Comparison of ENCODE assay signal across 1 cellular context in the genomic region with DNA sequence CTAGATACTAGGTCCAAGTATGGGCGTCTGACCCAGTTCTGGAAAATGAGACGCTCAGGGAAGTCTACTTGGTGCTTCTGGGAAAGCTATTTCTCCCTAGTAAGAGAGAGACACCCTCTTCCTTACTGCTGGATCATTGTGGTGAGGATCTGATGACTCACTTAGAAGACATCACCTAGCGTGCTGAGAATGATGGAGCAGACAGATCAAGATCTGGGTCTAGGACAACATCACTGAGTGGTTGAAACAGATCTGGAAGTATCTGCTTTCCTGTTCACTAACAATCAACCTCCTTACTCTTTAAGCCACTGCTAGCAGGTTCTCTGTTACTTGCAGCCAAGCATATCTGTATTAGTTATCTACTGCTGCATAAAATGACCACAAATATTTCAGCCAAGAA.
TF ChIP-seq lines count a peak whose summit lies in the region.

No MANE protein-coding gene starts in this region.

TF ChIP-seq in K562, 482 proteins besides CTCF, POLR2A, EP300 and RAD21 (continued from another document):
- TF ChIP-seq, protein P1, sequence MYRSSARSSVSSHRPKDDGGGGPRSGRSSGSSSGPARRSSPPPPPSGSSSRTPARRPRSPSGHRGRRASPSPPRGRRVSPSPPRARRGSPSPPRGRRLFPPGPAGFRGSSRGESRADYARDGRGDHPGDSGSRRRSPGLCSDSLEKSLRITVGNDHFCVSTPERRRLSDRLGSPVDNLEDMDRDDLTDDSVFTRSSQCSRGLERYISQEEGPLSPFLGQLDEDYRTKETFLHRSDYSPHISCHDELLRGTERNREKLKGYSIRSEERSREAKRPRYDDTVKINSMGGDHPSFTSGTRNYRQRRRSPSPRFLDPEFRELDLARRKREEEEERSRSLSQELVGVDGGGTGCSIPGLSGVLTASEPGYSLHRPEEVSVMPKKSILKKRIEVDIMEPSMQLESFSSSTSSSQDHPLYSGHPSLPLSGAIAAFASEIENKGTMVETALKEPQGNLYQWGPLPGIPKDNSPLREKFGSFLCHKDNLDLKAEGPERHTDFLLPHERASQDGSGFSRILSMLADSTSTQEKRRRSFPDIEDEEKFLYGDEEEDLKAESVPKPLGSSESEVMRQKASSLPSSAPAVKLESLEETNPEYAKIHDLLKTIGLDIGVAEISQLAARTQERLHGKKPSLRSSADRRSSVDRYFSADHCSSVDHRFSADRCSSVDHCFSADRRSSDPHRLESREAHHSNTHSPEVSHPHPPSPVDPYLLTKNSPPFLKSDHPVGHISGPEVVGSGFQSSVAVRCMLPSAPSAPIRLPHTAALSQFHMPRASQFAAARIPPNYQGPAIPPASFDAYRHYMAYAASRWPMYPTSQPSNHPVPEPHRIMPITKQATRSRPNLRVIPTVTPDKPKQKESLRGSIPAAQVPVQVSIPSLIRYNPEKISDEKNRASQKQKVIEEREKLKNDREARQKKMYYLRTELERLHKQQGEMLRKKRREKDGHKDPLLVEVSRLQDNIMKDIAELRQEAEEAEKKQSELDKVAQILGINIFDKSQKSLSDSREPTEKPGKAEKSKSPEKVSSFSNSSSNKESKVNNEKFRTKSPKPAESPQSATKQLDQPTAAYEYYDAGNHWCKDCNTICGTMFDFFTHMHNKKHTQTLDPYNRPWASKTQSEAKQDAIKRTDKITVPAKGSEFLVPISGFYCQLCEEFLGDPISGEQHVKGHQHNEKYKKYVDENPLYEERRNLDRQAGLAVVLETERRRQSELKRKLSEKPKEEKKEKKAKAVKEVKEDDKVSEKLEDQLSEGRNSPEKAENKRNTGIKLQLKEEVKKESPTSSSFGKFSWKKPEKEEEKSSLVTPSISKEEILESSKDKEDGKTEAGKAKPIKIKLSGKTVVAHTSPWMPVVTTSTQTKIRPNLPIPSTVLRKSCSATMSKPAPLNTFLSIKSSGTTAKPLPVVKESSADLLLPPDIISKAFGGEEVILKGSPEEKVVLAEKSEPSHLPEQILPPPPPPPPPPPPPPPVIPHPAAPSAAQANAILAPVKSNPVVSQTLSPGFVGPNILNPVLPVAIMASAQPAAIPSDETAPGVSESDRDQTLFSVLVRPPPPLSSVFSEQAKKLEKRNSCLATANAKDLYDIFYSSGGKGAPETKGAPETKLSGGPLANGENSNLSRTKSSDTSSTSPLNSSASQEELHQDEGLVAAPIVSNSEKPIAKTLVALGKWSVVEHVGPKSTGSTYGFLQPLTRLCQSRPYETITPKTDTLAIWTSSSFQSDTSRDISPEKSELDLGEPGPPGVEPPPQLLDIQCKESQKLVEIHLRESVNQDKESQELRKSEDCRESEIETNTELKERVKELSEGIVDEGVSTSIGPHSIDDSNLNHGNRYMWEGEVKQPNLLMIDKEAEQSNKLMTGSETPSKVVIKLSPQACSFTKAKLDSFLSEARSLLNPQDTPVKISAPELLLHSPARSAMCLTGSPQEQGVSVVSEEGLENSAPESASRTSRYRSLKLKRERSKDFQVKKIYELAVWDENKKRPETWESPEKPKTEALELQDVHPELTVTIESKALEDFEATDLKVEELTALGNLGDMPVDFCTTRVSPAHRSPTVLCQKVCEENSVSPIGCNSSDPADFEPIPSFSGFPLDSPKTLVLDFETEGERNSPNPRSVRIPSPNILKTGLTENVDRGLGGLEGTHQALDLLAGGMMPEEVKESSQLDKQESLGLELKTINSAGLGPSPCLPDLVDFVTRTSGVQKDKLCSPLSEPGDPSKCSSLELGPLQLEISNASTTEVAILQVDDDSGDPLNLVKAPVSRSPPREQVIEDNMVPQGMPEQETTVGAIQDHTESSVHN (IDR thresholded peaks at IDR 0.05; ENCODE audit: borderline replicate concordance in 1 of 2, low read depth in 1 of 2) = peak in 1 of 2 experiments; percentile 50; a peak in 1 of 4 replicates
- TF ChIP-seq JUND (IDR thresholded peaks at IDR 0.05; ENCODE audit: borderline replicate concordance, low read depth, low read length) = peak; percentile 95
- peak; percentile 96 for TF ChIP-seq JUND (tag; IDR thresholded peaks at IDR 0.05; ENCODE audit: borderline replicate concordance, low read depth, low read length)
- peak; percentile 64 for TF ChIP-seq MAFG (tag; conservative IDR thresholded peaks at IDR 0.05)
- TF ChIP-seq LCOR (CRISPR knock-in tag; IDR thresholded peaks at IDR 0.05) = no peak
- peak; percentile 59; the same call in 1 of the 2 replicates for TF ChIP-seq ESRRA (IDR thresholded peaks at IDR 0.05; ENCODE audit: borderline replicate concordance, low read depth)
- TF ChIP-seq DPF2 (IDR thresholded peaks at IDR 0.05) = peak; percentile 73
- peak; percentile 75 for TF ChIP-seq ARID1B (IDR thresholded peaks at IDR 0.05)
- peak; percentile 70; the same call in 1 of the 2 replicates for TF ChIP-seq MAFK (IDR thresholded peaks at IDR 0.05; ENCODE audit: low read length)
- TF ChIP-seq BHLHE40 (IDR thresholded peaks at IDR 0.05; ENCODE audit: low read length) = peak; percentile 59
- peak; percentile 80 for TF ChIP-seq SMARCA4 (IDR thresholded peaks at IDR 0.05)
- TF ChIP-seq IFI16 (CRISPR knock-in tag; IDR thresholded peaks at IDR 0.05) = no peak
- no peak for TF ChIP-seq MEF2D (tag; conservative IDR thresholded peaks at IDR 0.05; ENCODE audit: low read depth)
- TF ChIP-seq, protein P2, sequence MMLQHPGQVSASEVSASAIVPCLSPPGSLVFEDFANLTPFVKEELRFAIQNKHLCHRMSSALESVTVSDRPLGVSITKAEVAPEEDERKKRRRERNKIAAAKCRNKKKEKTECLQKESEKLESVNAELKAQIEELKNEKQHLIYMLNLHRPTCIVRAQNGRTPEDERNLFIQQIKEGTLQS (IDR thresholded peaks at IDR 0.05) = peak; percentile 86
- TF ChIP-seq, protein P2 (CRISPR knock-in tag; conservative IDR thresholded peaks at IDR 0.05) = no peak
- peak; percentile 75; the same call in 1 of the 2 replicates for TF ChIP-seq JUN (IDR thresholded peaks at IDR 0.05; ENCODE audit: borderline replicate concordance, low read depth, low read length)
- no peak for TF ChIP-seq JUN (CRISPR knock-in tag; IDR thresholded peaks at IDR 0.05; ENCODE audit: borderline replicate concordance)
- no peak for TF ChIP-seq NFYB (IDR thresholded peaks at IDR 0.05; ENCODE audit: extremely low read depth, insufficient read length)
- peak; percentile 64 for TF ChIP-seq SOX6 (IDR thresholded peaks at IDR 0.05)
- TF ChIP-seq, protein P3, sequence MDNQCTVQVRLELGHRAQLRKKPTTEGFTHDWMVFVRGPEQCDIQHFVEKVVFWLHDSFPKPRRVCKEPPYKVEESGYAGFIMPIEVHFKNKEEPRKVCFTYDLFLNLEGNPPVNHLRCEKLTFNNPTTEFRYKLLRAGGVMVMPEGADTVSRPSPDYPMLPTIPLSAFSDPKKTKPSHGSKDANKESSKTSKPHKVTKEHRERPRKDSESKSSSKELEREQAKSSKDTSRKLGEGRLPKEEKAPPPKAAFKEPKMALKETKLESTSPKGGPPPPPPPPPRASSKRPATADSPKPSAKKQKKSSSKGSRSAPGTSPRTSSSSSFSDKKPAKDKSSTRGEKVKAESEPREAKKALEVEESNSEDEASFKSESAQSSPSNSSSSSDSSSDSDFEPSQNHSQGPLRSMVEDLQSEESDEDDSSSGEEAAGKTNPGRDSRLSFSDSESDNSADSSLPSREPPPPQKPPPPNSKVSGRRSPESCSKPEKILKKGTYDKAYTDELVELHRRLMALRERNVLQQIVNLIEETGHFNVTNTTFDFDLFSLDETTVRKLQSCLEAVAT (IDR thresholded peaks at IDR 0.05) = peak in 1 of 2 experiments; percentile 81; a peak in 2 of 4 replicates
- TF ChIP-seq C11orf30 (IDR thresholded peaks at IDR 0.05; ENCODE audit: low read depth) = peak; percentile 66
- TF ChIP-seq IRF2 (CRISPR knock-in tag; IDR thresholded peaks at IDR 0.05) = no peak
- TF ChIP-seq FOS (IDR thresholded peaks at IDR 0.05; ENCODE audit: extremely low read depth, insufficient read length) = peak; percentile 33
- 0 out of 2 replicates have a peak, but pooled peaks have one; percentile 32 for TF ChIP-seq HDAC2 (IDR thresholded peaks at IDR 0.05)
- TF ChIP-seq NFIC (IDR thresholded peaks at IDR 0.05) = no peak
- peak; percentile 65 for TF ChIP-seq MEIS2 (IDR thresholded peaks at IDR 0.05; ENCODE audit: partially characterized antibody)
- TF ChIP-seq, protein P4, sequence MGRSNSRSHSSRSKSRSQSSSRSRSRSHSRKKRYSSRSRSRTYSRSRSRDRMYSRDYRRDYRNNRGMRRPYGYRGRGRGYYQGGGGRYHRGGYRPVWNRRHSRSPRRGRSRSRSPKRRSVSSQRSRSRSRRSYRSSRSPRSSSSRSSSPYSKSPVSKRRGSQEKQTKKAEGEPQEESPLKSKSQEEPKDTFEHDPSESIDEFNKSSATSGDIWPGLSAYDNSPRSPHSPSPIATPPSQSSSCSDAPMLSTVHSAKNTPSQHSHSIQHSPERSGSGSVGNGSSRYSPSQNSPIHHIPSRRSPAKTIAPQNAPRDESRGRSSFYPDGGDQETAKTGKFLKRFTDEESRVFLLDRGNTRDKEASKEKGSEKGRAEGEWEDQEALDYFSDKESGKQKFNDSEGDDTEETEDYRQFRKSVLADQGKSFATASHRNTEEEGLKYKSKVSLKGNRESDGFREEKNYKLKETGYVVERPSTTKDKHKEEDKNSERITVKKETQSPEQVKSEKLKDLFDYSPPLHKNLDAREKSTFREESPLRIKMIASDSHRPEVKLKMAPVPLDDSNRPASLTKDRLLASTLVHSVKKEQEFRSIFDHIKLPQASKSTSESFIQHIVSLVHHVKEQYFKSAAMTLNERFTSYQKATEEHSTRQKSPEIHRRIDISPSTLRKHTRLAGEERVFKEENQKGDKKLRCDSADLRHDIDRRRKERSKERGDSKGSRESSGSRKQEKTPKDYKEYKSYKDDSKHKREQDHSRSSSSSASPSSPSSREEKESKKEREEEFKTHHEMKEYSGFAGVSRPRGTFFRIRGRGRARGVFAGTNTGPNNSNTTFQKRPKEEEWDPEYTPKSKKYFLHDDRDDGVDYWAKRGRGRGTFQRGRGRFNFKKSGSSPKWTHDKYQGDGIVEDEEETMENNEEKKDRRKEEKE (IDR thresholded peaks at IDR 0.05; ENCODE audit: borderline replicate concordance in 1 of 2, control insufficient read depth in 1 of 2, low read depth in 2 of 2, low read length in 1 of 2) = no peak
- TF ChIP-seq CBFA2T3 (IDR thresholded peaks at IDR 0.05) = 0 out of 2 replicates have a peak, but pooled peaks have one; percentile 37
- TF ChIP-seq CBFB (CRISPR knock-in tag; IDR thresholded peaks at IDR 0.05) = no peak
- peak; percentile 94 for TF ChIP-seq FOSL1 (tag; conservative IDR thresholded peaks at IDR 0.05)
- TF ChIP-seq CREM (IDR thresholded peaks at IDR 0.05; ENCODE audit: low read depth) = peak; percentile 46; the same call in 1 of the 2 replicates
- TF ChIP-seq CTBP1 (IDR thresholded peaks at IDR 0.05; ENCODE audit: borderline replicate concordance) = peak; percentile 97
- peak; percentile 13; the same call in 1 of the 2 replicates for TF ChIP-seq TCF3 (CRISPR knock-in tag; IDR thresholded peaks at IDR 0.05)
- no peak for TF ChIP-seq ZBTB7A (IDR thresholded peaks at IDR 0.05; ENCODE audit: borderline replicate concordance, control insufficient read depth, low read depth, low read length)
- peak; percentile 83 for TF ChIP-seq SMARCE1 (IDR thresholded peaks at IDR 0.05)
- peak; percentile 90 for TF ChIP-seq NFE2 (IDR thresholded peaks at IDR 0.05; ENCODE audit: low read depth)
- TF ChIP-seq ATF7 (IDR thresholded peaks at IDR 0.05) = peak; percentile 37; the same call in 1 of the 2 replicates
